Comparison of ENCODE assay signal across 1 cellular context in the genomic region with DNA sequence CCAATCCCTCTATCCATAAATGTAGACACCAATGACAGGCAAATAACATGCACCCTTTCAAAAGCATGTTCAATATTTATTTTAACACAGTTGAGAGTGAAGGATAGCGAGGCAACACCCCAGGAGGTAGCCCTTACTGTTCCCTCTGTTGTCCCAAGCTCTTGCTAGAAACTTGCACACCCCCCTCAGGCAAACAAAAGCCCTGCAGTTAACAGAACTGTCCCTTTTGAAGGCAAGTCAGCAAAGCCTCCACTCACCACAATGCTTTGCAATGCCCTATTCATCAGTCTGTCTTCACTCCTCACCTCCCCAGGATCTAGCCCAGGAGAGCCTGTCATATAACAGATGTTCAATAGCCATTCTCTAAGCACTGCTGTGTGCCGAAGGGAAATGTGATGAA.
A peak's percentile ranks its signal among the peaks of the same experiment; 100 is the strongest.
TF ChIP-seq lines count a peak whose summit lies in the region.

No MANE protein-coding gene starts in this region.

TF ChIP-seq in K562, 482 proteins besides CTCF, POLR2A, EP300 and RAD21:
- no peak for TF ChIP-seq ZNF75A (CRISPR knock-in tag; IDR thresholded peaks at IDR 0.05)
- peak; percentile 24 for TF ChIP-seq MEIS2 (IDR thresholded peaks at IDR 0.05; ENCODE audit: partially characterized antibody)
